1 cellular context compared by ENCODE assay signal in genomic region chr14:97104029-97104428, GRCh38.
TF ChIP-seq lines count a peak whose summit lies in the region.

No MANE protein-coding gene starts in this region.

TF ChIP-seq in HCT116, 20 proteins besides CTCF, POLR2A, EP300 and RAD21 (continued from another document):
- TF ChIP-seq ZNF274 (IDR thresholded peaks at IDR 0.05; ENCODE audit: low read depth, low read length) (no peak), CEBPB (IDR thresholded peaks at IDR 0.05; ENCODE audit: low read depth) (no peak), ZBTB33 (IDR thresholded peaks at IDR 0.05; ENCODE audit: extremely low read depth, insufficient replicate concordance, low read length) (no peak), SRF (IDR thresholded peaks at IDR 0.05; ENCODE audit: low read depth) (no peak), JUND (IDR thresholded peaks at IDR 0.05) (no peak), TCF7L2 (IDR thresholded peaks at IDR 0.05; ENCODE audit: borderline replicate concordance, extremely low read depth, insufficient read depth, insufficient read length) (no peak), ELF1 (IDR thresholded peaks at IDR 0.05; ENCODE audit: borderline replicate concordance, low read depth) (no peak), YY1 (IDR thresholded peaks at IDR 0.05; ENCODE audit: extremely low read depth, insufficient replicate concordance, low read depth, low read length) (no peak), EZH2 (IDR thresholded peaks at IDR 0.05) (no peak), ZFX (IDR thresholded peaks at IDR 0.05) (no peak), EZH2phosphoT487 (IDR thresholded peaks at IDR 0.05; ENCODE audit: borderline replicate concordance) (no peak), EGR1 (IDR thresholded peaks at IDR 0.05; ENCODE audit: low read depth) (no peak), CBX3 (IDR thresholded peaks at IDR 0.05; ENCODE audit: low read depth) (no peak), POLR2AphosphoS5 (IDR thresholded peaks at IDR 0.05; ENCODE audit: low read depth, low read length) (no peak), SIN3A (IDR thresholded peaks at IDR 0.05; ENCODE audit: low read depth) (no peak)
TF ChIP-seq in HCT116: peak in this region for 0.
